ENCODE assay signal across 9 cellular contexts in genomic region chr1:163069655-163070277, GRCh38. TPM values are rescaled to one million over a fixed set of nuclear protein-coding genes. Genes with fewer than 3 reads are reported as not detected.
A peak's percentile ranks its signal among the peaks of the same experiment; 100 is the strongest.
DNase-seq lines count a peak whose midpoint lies in the region; ATAC-seq and TF ChIP-seq lines count a peak whose summit lies in the region.
"Had no signal": no experiment of that assay in that cellular context is flagged by ENCODE, and none has a peak within 500 bp of the region (broad histone marks: within the 10 kb centered on the region; RNA-seq: fewer than 3 reads in every experiment).

No MANE protein-coding gene starts in this region.

- H3K36me3 Mint-ChIP-seq in endothelial cell (ENCODE audit: low read depth, unreplicated experiment), result peaks cover 6% of the 10 kb centered on the region
- peaks cover 14% of the 10 kb centered on the region for H3K36me3 Mint-ChIP-seq in nephron (ENCODE audit: low read depth)

- H3K4me1 Mint-ChIP-seq in endothelial cell (ENCODE audit: unreplicated experiment) (peaks cover 21% of the 10 kb centered on the region), nephron (peaks cover 23% of the 10 kb centered on the region)

- peaks cover 0 to 39% (median 4%) of the 10 kb centered on the region in 7 donors for H3K27me3 ChIP-seq in heart right ventricle
- H3K27me3 ChIP-seq in MM.1S (replicated peaks; ENCODE audit: insufficient read depth, low read length), result no peaks in the 10 kb centered on the region

- DNase-seq in heart right ventricle (no peak), Right ventricle myocardium superior (no peak), endothelial cell (ENCODE audit: low spot score) (no peak), MM.1S (no peak)
- DNase-seq: NCI-H1694 had no signal

- H3K9me3 ChIP-seq in heart right ventricle (no peaks in the 10 kb centered on the region), MM.1S (replicated peaks; ENCODE audit: insufficient read depth, low read length) (no peaks in the 10 kb centered on the region)

- 49 to 50% methylated on average over 2 of the region's 2 CpGs for WGBS in heart right ventricle, 2 donors
- WGBS in urinary bladder, result 51% methylated on average over 2 of the region's 2 CpGs

- peaks cover 0 to 7% (median 0%) of the 10 kb centered on the region in 9 donors for H3K4me1 ChIP-seq in heart right ventricle
- H3K4me1 ChIP-seq in urinary bladder (ENCODE audit: insufficient read depth), result no peaks in the 10 kb centered on the region
- no peaks in the 10 kb centered on the region for H3K4me1 ChIP-seq in MM.1S (ENCODE audit: low read length)

- H3K27ac Mint-ChIP-seq in endothelial cell (ENCODE audit: unreplicated experiment) (no peak overlapping the region), nephron (peak overlapping the region; percentile 7 to 55 (median 38))

- no peak overlapping the region for H3K9ac ChIP-seq in MM.1S (ENCODE audit: low read length)

- no peaks in the 10 kb centered on the region for H3K79me2 ChIP-seq in MM.1S (ENCODE audit: low read length)

- H3F3A ChIP-seq in MM.1S (ENCODE audit: insufficient read depth, low read length), result no peaks in the 10 kb centered on the region

- H3K27ac ChIP-seq in heart right ventricle, result peak overlapping the region in 6 of 10 donors; percentile 15 to 59 (median 35)
- no peak overlapping the region for H3K27ac ChIP-seq in urinary bladder (ENCODE audit: low read depth)
- no peak overlapping the region for H3K27ac ChIP-seq in MM.1S (ENCODE audit: low read length)

- H3K4me3 Mint-ChIP-seq in endothelial cell (ENCODE audit: unreplicated experiment) (peak overlapping the region; percentile 76), nephron (peak overlapping the region; percentile 68 to 83 (median 74))

- no peaks in the 10 kb centered on the region for H4K20me1 ChIP-seq in MM.1S (ENCODE audit: insufficient read depth, low read length)

- no peaks in the 10 kb centered on the region for H3K9me2 ChIP-seq in MM.1S (replicated peaks; ENCODE audit: insufficient read depth, low read length)

- no peak overlapping the region for H3K4me2 ChIP-seq in MM.1S (ENCODE audit: low read depth, low read length)

- no peak overlapping the region for H2AFZ ChIP-seq in MM.1S (ENCODE audit: low read length)

- H3K9me3 Mint-ChIP-seq in endothelial cell (ENCODE audit: unreplicated experiment), result no peaks in the 10 kb centered on the region
- no peaks in the 10 kb centered on the region for H3K9me3 Mint-ChIP-seq in nephron

- H3K27me3 Mint-ChIP-seq in endothelial cell (ENCODE audit: unreplicated experiment) (peaks cover 3% of the 10 kb centered on the region), nephron (ENCODE audit: low read depth) (no peaks in the 10 kb centered on the region)

- TF ChIP-seq CTCF in heart right ventricle (IDR thresholded peaks at IDR 0.05) (no peak), endothelial cell (IDR thresholded peaks at IDR 0.05; ENCODE audit: unreplicated experiment) (no peak), nephron (IDR thresholded peaks at IDR 0.05; ENCODE audit: unreplicated experiment in 3 of 3) (no peak), MM.1S (IDR thresholded peaks at IDR 0.05; ENCODE audit: low read length) (no peak)

- peak in 2 of 8 donors; percentile 7 to 13 for ATAC-seq in heart right ventricle
- no peak for ATAC-seq in Right ventricle myocardium superior (ENCODE audit: poor library complexity)
- no peak for ATAC-seq in HG03432 (IDR thresholded peaks at IDR 0.05; ENCODE audit: unreplicated experiment)
- ATAC-seq in GM19467 (IDR thresholded peaks at IDR 0.05; ENCODE audit: unreplicated experiment), result no peak

- H3K36me3 ChIP-seq in heart right ventricle (peaks cover 0 to 26% (median 0%) of the 10 kb centered on the region in 9 donors), urinary bladder (ENCODE audit: insufficient read depth) (no peaks in the 10 kb centered on the region), MM.1S (replicated peaks; ENCODE audit: insufficient read depth, low read length) (no peaks in the 10 kb centered on the region)

- intact Hi-C loops in heart right ventricle (cut with DNase I) (loop anchor here in 9 of 10 donors (1.0 to 10.0 kb wide), 13 partner anchors 55 to 248 kb away; no protein-coding TSS in a partner anchor), Right ventricle myocardium superior (cut with DNase I) (loop anchor here (5.0 to 10.0 kb wide), 3 partner anchors 103 to 248 kb away; no protein-coding TSS in a partner anchor)

- peak overlapping the region in 9 of 10 donors; percentile 14 to 55 (median 48) for H3K4me3 ChIP-seq in heart right ventricle
- H3K4me3 ChIP-seq in urinary bladder (ENCODE audit: low read depth, low read length), result peak overlapping the region; percentile 30
- H3K4me3 ChIP-seq in MM.1S (ENCODE audit: low read length), result no peak overlapping the region

RNA-seq across cellular contexts. Expression of gene RGS4, which starts 0.6 kb away (rescaled TPM):
- total RNA-seq in heart right ventricle (1 to 10 TPM in 8 of 10 donors, under 1 TPM in 2; 0.72 to 7.6 (median 2.0) TPM), Right ventricle myocardium superior (0.78 TPM), endothelial cell (ENCODE audit: unreplicated experiment) (15.2 TPM), urinary bladder (26.0 TPM)
- polyA plus RNA-seq in heart right ventricle (1 to 10 TPM in 1 of 2 donors, under 1 TPM in 1; 0.80 to 1.2 TPM), urinary bladder (4.0 TPM)

Comparison
In these comparisons a context has a peak if more than half of its experiments do, and no peak if none do; other contexts are left out.
1. H3K27ac ChIP-seq: peak in heart right ventricle (6 of 10); none in urinary bladder (single experiment) and MM.1S (single experiment).